ENCODE assay signal across 8 cellular contexts in the genomic region with DNA sequence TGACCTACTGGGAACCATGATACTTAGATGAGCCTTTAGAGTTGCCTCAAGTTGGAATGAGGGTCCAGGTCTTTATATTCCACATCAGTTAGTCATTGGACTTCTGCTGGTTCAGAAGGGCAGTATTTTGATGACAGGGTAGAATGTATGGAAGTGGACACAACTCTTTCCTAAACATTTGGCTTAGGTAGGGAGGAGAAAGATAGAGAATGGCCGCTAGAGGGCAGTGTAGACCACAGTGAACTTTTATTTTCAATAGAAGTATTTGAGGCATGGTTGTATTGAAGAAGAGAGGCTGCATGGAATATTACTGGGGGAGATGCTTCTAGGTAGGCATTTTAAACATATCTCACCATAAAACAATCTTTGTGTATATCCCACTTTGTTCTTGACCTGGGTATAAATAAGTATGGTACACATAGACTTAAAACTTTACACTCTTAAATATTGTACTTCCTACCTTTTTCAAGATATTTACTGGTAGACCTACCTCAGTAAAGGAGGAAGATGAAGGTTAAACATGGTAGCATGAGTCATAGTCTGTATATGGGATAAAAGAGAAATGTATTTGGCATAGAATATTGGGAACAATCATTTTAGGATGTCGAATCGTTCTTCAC.
DNase-seq lines count a peak whose midpoint lies in the region; ATAC-seq and TF ChIP-seq lines count a peak whose summit lies in the region.

No MANE protein-coding gene starts in this region.

- intact Hi-C loops in breast epithelium (cut with DNase I; ENCODE audit: low total_unique reads), result no loop called here

- TF ChIP-seq CTCF in breast epithelium (IDR thresholded peaks at IDR 0.05) (peak in 2 of 3 donors; percentile 52 to 56), kidney epithelial cell (IDR thresholded peaks at IDR 0.05; ENCODE audit: insufficient read depth, low read length, poor library complexity, severe bottlenecking) (peak; percentile 64)

- no peak for TF ChIP-seq POLR2A in breast epithelium (IDR thresholded peaks at IDR 0.05)

- H3K4me1 ChIP-seq in breast epithelium, result no peaks in the 10 kb centered on the region

- H3K4me3 ChIP-seq in breast epithelium (no peak overlapping the region), kidney epithelial cell (ENCODE audit: low read depth, low read length) (no peak overlapping the region)

- no peaks in the 10 kb centered on the region for H3K36me3 ChIP-seq in breast epithelium
- no peaks in the 10 kb centered on the region for H3K36me3 ChIP-seq in kidney epithelial cell (ENCODE audit: control insufficient read depth, insufficient read depth, low read length)

- no peaks in the 10 kb centered on the region for H3K9me3 ChIP-seq in breast epithelium

- H3K27ac ChIP-seq in breast epithelium, result no peak overlapping the region

- no peaks in the 10 kb centered on the region for H3K27me3 ChIP-seq in breast epithelium
- no peaks in the 10 kb centered on the region for H3K27me3 ChIP-seq in kidney epithelial cell (ENCODE audit: control insufficient read depth, insufficient read depth, low read length)

- peak; percentile 25 for DNase-seq in NCI-H2029 (lab: John Stamatoyannopoulos, UW)
- DNase-seq in NCI-H2029 treated with DMSO at 0.1 percent for 48 hours (lab: John Stamatoyannopoulos, UW), result no peak
- DNase-seq in breast epithelium (ENCODE audit: low spot score in 2 of 2), result no peak
- no peak for DNase-seq in kidney epithelial cell (ENCODE audit: low read depth)
- DNase-seq in stimulated activated CD4-positive, alpha-beta T cell treated with anti-CD3 and anti-CD28 coated beads, TNF-alpha, amount 100 ng/mL, for 48 hours (ENCODE audit: low read depth in 3 of 3), result peak; percentile 0 to 32 (median 30)

- peak; percentile 63 for TF ChIP-seq RAD21 in Ishikawa (IDR thresholded peaks at IDR 0.05; ENCODE audit: low read depth)

- ATAC-seq in GM21423 (IDR thresholded peaks at IDR 0.05; ENCODE audit: unreplicated experiment) (peak; percentile 72), SK-N-SH treated with all-trans-retinoic acid at 6 μM for 48 hours (peak; percentile 86)

- no peak for TF ChIP-seq EP300 in Ishikawa (IDR thresholded peaks at IDR 0.05; ENCODE audit: borderline replicate concordance)

TF ChIP-seq in Ishikawa, 13 proteins besides CTCF, POLR2A, EP300 and RAD21:
- TF ChIP-seq, protein P1, sequence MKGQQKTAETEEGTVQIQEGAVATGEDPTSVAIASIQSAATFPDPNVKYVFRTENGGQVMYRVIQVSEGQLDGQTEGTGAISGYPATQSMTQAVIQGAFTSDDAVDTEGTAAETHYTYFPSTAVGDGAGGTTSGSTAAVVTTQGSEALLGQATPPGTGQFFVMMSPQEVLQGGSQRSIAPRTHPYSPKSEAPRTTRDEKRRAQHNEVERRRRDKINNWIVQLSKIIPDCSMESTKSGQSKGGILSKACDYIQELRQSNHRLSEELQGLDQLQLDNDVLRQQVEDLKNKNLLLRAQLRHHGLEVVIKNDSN (IDR thresholded peaks at IDR 0.05), result no peak
- TF ChIP-seq EGR1 (IDR thresholded peaks at IDR 0.05) (no peak), YY1 (IDR thresholded peaks at IDR 0.05; ENCODE audit: low read depth) (no peak), TEAD4 (IDR thresholded peaks at IDR 0.05) (no peak)
TF ChIP-seq in Ishikawa: peak in this region for 0.

TF ChIP-seq in SK-N-SH treated with all-trans-retinoic acid at 6 μM for 48 hours, 23 proteins besides CTCF, POLR2A, EP300 and RAD21:
- TF ChIP-seq, protein P2, sequence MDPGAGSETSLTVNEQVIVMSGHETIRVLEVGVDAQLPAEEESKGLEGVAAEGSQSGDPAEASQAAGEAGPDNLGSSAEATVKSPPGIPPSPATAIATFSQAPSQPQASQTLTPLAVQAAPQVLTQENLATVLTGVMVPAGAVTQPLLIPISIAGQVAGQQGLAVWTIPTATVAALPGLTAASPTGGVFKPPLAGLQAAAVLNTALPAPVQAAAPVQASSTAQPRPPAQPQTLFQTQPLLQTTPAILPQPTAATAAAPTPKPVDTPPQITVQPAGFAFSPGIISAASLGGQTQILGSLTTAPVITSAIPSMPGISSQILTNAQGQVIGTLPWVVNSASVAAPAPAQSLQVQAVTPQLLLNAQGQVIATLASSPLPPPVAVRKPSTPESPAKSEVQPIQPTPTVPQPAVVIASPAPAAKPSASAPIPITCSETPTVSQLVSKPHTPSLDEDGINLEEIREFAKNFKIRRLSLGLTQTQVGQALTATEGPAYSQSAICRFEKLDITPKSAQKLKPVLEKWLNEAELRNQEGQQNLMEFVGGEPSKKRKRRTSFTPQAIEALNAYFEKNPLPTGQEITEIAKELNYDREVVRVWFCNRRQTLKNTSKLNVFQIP (CRISPR knock-in tag; IDR thresholded peaks at IDR 0.05; ENCODE audit: borderline replicate concordance, low read depth), result no peak
- TF ChIP-seq SNAI2 (CRISPR knock-in tag; IDR thresholded peaks at IDR 0.05) (no peak), OSR1 (CRISPR knock-in tag; IDR thresholded peaks at IDR 0.05) (no peak), ZFP30 (CRISPR knock-in tag; IDR thresholded peaks at IDR 0.05) (no peak), TCF4 (CRISPR knock-in tag; IDR thresholded peaks at IDR 0.05; ENCODE audit: borderline replicate concordance) (no peak), RARB (CRISPR knock-in tag; IDR thresholded peaks at IDR 0.05) (no peak), TOX (CRISPR knock-in tag; IDR thresholded peaks at IDR 0.05; ENCODE audit: borderline replicate concordance) (no peak), BACH2 (CRISPR knock-in tag; IDR thresholded peaks at IDR 0.05; ENCODE audit: borderline replicate concordance) (no peak), GLIS3 (CRISPR knock-in tag; IDR thresholded peaks at IDR 0.05) (no peak), ZNF565 (CRISPR knock-in tag; conservative IDR thresholded peaks at IDR 0.05; ENCODE audit: low read depth) (no peak), ZNF70 (CRISPR knock-in tag; IDR thresholded peaks at IDR 0.05) (no peak), ESRRG (CRISPR knock-in tag; IDR thresholded peaks at IDR 0.05) (no peak), ISL1 (CRISPR knock-in tag; IDR thresholded peaks at IDR 0.05) (no peak), CSDC2 (CRISPR knock-in tag; IDR thresholded peaks at IDR 0.05) (no peak), ARNTL (CRISPR knock-in tag; IDR thresholded peaks at IDR 0.05; ENCODE audit: borderline replicate concordance, low read depth) (no peak), PPARA (CRISPR knock-in tag; IDR thresholded peaks at IDR 0.05; ENCODE audit: borderline replicate concordance) (no peak)
- TF ChIP-seq, protein P3, sequence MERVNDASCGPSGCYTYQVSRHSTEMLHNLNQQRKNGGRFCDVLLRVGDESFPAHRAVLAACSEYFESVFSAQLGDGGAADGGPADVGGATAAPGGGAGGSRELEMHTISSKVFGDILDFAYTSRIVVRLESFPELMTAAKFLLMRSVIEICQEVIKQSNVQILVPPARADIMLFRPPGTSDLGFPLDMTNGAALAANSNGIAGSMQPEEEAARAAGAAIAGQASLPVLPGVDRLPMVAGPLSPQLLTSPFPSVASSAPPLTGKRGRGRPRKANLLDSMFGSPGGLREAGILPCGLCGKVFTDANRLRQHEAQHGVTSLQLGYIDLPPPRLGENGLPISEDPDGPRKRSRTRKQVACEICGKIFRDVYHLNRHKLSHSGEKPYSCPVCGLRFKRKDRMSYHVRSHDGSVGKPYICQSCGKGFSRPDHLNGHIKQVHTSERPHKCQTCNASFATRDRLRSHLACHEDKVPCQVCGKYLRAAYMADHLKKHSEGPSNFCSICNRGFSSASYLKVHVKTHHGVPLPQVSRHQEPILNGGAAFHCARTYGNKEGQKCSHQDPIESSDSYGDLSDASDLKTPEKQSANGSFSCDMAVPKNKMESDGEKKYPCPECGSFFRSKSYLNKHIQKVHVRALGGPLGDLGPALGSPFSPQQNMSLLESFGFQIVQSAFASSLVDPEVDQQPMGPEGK (CRISPR knock-in tag; IDR thresholded peaks at IDR 0.05; ENCODE audit: borderline replicate concordance), result no peak
- TF ChIP-seq, protein P4, sequence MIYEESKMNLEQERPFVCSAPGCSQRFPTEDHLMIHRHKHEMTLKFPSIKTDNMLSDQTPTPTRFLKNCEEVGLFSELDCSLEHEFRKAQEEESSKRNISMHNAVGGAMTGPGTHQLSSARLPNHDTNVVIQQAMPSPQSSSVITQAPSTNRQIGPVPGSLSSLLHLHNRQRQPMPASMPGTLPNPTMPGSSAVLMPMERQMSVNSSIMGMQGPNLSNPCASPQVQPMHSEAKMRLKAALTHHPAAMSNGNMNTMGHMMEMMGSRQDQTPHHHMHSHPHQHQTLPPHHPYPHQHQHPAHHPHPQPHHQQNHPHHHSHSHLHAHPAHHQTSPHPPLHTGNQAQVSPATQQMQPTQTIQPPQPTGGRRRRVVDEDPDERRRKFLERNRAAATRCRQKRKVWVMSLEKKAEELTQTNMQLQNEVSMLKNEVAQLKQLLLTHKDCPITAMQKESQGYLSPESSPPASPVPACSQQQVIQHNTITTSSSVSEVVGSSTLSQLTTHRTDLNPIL (CRISPR knock-in tag; IDR thresholded peaks at IDR 0.05; ENCODE audit: low read depth), result no peak
- TF ChIP-seq, protein P5, sequence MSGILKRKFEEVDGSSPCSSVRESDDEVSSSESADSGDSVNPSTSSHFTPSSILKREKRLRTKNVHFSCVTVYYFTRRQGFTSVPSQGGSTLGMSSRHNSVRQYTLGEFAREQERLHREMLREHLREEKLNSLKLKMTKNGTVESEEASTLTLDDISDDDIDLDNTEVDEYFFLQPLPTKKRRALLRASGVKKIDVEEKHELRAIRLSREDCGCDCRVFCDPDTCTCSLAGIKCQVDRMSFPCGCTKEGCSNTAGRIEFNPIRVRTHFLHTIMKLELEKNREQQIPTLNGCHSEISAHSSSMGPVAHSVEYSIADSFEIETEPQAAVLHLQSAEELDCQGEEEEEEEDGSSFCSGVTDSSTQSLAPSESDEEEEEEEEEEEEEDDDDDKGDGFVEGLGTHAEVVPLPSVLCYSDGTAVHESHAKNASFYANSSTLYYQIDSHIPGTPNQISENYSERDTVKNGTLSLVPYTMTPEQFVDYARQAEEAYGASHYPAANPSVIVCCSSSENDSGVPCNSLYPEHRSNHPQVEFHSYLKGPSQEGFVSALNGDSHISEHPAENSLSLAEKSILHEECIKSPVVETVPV (CRISPR knock-in tag; IDR thresholded peaks at IDR 0.05), result no peak

Comparison
In these comparisons a context has a peak if more than half of its experiments do, and no peak if none do; other contexts are left out.
1. DNase-seq: peak in NCI-H2029 (single experiment) and stimulated activated CD4-positive, alpha-beta T cell treated with anti-CD3 and anti-CD28 coated beads, TNF-alpha, amount 100 ng/mL, for 48 hours (3 of 3); none in NCI-H2029 treated with DMSO at 0.1 percent for 48 hours (single experiment), breast epithelium (0 of 2) and kidney epithelial cell (single experiment).